7 cellular contexts compared by ENCODE assay signal in the genomic region with DNA sequence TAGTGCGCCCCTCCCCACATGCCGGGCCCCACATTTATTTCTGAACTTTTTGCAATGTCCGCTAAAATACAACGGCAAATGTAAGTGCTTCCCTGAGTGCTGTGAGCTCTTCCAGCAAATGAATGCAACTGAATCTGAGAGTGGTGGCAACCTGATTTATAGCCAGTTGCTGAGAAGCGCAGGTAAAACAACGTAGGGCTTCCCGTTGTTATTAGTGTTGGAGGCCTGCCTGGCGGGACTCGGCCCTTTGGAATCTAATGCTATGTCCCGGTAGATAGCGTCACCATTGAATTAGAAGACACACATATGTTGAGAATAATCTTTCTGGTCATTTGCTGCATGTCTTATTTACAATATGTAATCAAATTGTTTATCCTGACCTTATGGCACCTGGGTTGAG.
DNase-seq lines count a peak whose midpoint lies in the region; ATAC-seq, FAIRE-seq and TF ChIP-seq lines count a peak whose summit lies in the region.
"Not testable (repeated sequence)": the region's sequence is repeated elsewhere in the genome, so short reads cannot be mapped to it uniquely, and the experiment has no call there.

No MANE protein-coding gene starts in this region.

- TF ChIP-seq CTCF in CD14-positive monocyte (IDR thresholded peaks at IDR 0.05); GM10266 (IDR thresholded peaks at IDR 0.05; ENCODE audit: control insufficient read depth, insufficient read depth, low read depth, missing control alignments); K562 (IDR thresholded peaks at IDR 0.05 in 2 of 3, conservative IDR thresholded peaks at IDR 0.05 in 1 of 3; ENCODE audit: insufficient read depth in 2 of 3, low read depth in 1 of 3, low read length in 3 of 3); right lobe of liver (IDR thresholded peaks at IDR 0.05): not testable (repeated sequence)

- POLR2A ChIA-PET in K562 (lab: Yijun Ruan, JAX) = interaction anchor here (0.6 kb wide), 1 partner anchor 231 kb away, joined by 3 read pairs; no protein-coding TSS in a partner anchor

- H3K9me2 ChIP-seq in Karpas-422 (replicated peaks; ENCODE audit: insufficient read depth, low read length) = not testable (repeated sequence)

- not testable (repeated sequence) for H3K4me3 Mint-ChIP-seq in CD14-positive monocyte

- WGBS in K562 (ENCODE audit: insufficient coverage, low coverage, missing lambda C conversion rate) = 84% methylated on average over 11 of the region's 11 CpGs
- 82% methylated on average over 5 of the region's 11 CpGs for WGBS in right lobe of liver (ENCODE audit: insufficient coverage, low coverage, low lambda C conversion rate, missing lambda C conversion rate)

- intact Hi-C loops in CD14-positive monocyte (cut with micrococcal nuclease); K562 (cut with micrococcal nuclease); right lobe of liver (cut with DNase I); posterior vena cava (cut with DNase I): not testable (repeated sequence)

- TF ChIP-seq EP300 in K562 (IDR thresholded peaks at IDR 0.05; ENCODE audit: low read length) = not testable (repeated sequence)

- H3K36me3 Mint-ChIP-seq in CD14-positive monocyte = not testable (repeated sequence)

- DNase-seq in CD14-positive monocyte (ENCODE audit: low spot score) (peak; percentile 49), GM10266 (ENCODE audit: extremely low spot score) (peak; percentile 38), Karpas-422 (peak; percentile 37), K562 (ENCODE audit: extremely low read depth in 1 of 4, low spot score in 3 of 4) (peak in 3 of 4 experiments; percentile 13 to 17 (median 14)), glomerular visceral epithelial cell (ENCODE audit: extremely low spot score) (peak; percentile 12), right lobe of liver (peak in 2 of 3 donors; percentile 9 to 73), posterior vena cava (ENCODE audit: low spot score) (peak; percentile 91)

- not testable (repeated sequence) for H3K9me3 ChIP-seq in Karpas-422 (ENCODE audit: low read length); K562 (replicated peaks; ENCODE audit: control insufficient read depth, insufficient read depth, low read depth, low read length); right lobe of liver

- not testable (repeated sequence) for H3K9ac ChIP-seq in Karpas-422 (ENCODE audit: low read length); K562 (ENCODE audit: insufficient read depth in 1 of 2, low read depth in 2 of 2, low read length in 2 of 2)

- H3K4me2 ChIP-seq in Karpas-422 (ENCODE audit: low read depth, low read length, poor library complexity, severe bottlenecking); K562 (ENCODE audit: insufficient read depth, low read length): not testable (repeated sequence)

- H3K9me1 ChIP-seq in K562 (ENCODE audit: control insufficient read depth, insufficient read depth, low read length) = not testable (repeated sequence)

- H3K27me3 Mint-ChIP-seq in CD14-positive monocyte (ENCODE audit: low read depth in 3 of 3) = not testable (repeated sequence)

- not testable (repeated sequence) for H3K79me2 ChIP-seq in Karpas-422 (ENCODE audit: low read length); K562 (ENCODE audit: control insufficient read depth, insufficient read depth, low read length)

- not testable (repeated sequence) for BruUV-seq in K562 (replicated peaks; lab: Mats Ljungman, UMichigan)

- CTCF ChIA-PET in K562 (lab: Yijun Ruan, JAX; ENCODE audit: low intra/inter-chr PET ratio) = not testable (repeated sequence)

- not testable (repeated sequence) for TF ChIP-seq RAD21 in K562 (CRISPR knock-in tag; conservative IDR thresholded peaks at IDR 0.05 in 1 of 2, IDR thresholded peaks at IDR 0.05 in 1 of 2)

- H3K27me3 ChIP-seq in Karpas-422 (ENCODE audit: low read length); K562 (ENCODE audit: control insufficient read depth in 2 of 2, insufficient read depth in 2 of 2, low read length in 2 of 2); right lobe of liver: not testable (repeated sequence)

- peaks cover 20 to 32% (median 24%) of the 10 kb centered on the region in 7 donors for H3K9me3 Mint-ChIP-seq in CD14-positive monocyte

- not testable (repeated sequence) for FAIRE-seq in K562 (lab: Jason Lieb, UNC)

- not testable (repeated sequence) for H4K20me1 ChIP-seq in Karpas-422 (ENCODE audit: insufficient read depth, low read depth, low read length); K562 (replicated peaks; ENCODE audit: control insufficient read depth, insufficient read depth, low read length)

- H2AFZ ChIP-seq in Karpas-422 (ENCODE audit: low read length); K562 (ENCODE audit: low read depth, low read length): not testable (repeated sequence)

- not testable (repeated sequence) for H3K36me3 ChIP-seq in Karpas-422 (ENCODE audit: insufficient read depth, low read length); K562 (ENCODE audit: control insufficient read depth, insufficient read depth, low read length); right lobe of liver

- not testable (repeated sequence) for H3K27ac Mint-ChIP-seq in CD14-positive monocyte

- not testable (repeated sequence) for H3K27ac ChIP-seq in Karpas-422 (ENCODE audit: low read length); K562 (ENCODE audit: extremely low read depth, low read depth, low read length); right lobe of liver

- in situ Hi-C loops in K562 (cut with MboI) = loop anchor here (5.0 kb wide), 1 partner anchor 34 kb away; no protein-coding TSS in a partner anchor

- TF ChIP-seq POLR2A in K562 (conservative IDR thresholded peaks at IDR 0.05); right lobe of liver (IDR thresholded peaks at IDR 0.05): not testable (repeated sequence)

- ATAC-seq in K562, right lobe of liver: not testable (repeated sequence)

- not testable (repeated sequence) for H3K4me1 Mint-ChIP-seq in CD14-positive monocyte

- H3K4me1 ChIP-seq in Karpas-422 (ENCODE audit: low read length); right lobe of liver: not testable (repeated sequence)
- peaks cover 4 to 15% of the 10 kb centered on the region in 2 experiments; a peak in 4 of 5 replicates for H3K4me1 ChIP-seq in K562 (replicated peaks in 1 of 2; ENCODE audit: control insufficient read depth in 2 of 2, insufficient read depth in 2 of 2, low read length in 2 of 2)

- not testable (repeated sequence) for H3K4me3 ChIP-seq in Karpas-422 (ENCODE audit: low read length); K562; right lobe of liver

TF ChIP-seq in K562, 482 proteins besides CTCF, POLR2A, EP300 and RAD21:
- TF ChIP-seq, protein P1, sequence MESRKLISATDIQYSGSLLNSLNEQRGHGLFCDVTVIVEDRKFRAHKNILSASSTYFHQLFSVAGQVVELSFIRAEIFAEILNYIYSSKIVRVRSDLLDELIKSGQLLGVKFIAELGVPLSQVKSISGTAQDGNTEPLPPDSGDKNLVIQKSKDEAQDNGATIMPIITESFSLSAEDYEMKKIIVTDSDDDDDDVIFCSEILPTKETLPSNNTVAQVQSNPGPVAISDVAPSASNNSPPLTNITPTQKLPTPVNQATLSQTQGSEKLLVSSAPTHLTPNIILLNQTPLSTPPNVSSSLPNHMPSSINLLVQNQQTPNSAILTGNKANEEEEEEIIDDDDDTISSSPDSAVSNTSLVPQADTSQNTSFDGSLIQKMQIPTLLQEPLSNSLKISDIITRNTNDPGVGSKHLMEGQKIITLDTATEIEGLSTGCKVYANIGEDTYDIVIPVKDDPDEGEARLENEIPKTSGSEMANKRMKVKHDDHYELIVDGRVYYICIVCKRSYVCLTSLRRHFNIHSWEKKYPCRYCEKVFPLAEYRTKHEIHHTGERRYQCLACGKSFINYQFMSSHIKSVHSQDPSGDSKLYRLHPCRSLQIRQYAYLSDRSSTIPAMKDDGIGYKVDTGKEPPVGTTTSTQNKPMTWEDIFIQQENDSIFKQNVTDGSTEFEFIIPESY (CRISPR knock-in tag; IDR thresholded peaks at IDR 0.05) = peak; percentile 36; the same call in 1 of the 2 replicates

Comparison
In these comparisons a context has a peak if more than half of its experiments do, and no peak if none do; other contexts are left out.
1. DNase-seq: peak in every context shown above with its lines; median percentile 91 in posterior vena cava; 49 in CD14-positive monocyte; 41 in right lobe of liver; 38 in GM10266; 37 in Karpas-422; 14 in K562; 12 in glomerular visceral epithelial cell.